Comparison of ENCODE assay signal across 1 cellular context in the genomic region with DNA sequence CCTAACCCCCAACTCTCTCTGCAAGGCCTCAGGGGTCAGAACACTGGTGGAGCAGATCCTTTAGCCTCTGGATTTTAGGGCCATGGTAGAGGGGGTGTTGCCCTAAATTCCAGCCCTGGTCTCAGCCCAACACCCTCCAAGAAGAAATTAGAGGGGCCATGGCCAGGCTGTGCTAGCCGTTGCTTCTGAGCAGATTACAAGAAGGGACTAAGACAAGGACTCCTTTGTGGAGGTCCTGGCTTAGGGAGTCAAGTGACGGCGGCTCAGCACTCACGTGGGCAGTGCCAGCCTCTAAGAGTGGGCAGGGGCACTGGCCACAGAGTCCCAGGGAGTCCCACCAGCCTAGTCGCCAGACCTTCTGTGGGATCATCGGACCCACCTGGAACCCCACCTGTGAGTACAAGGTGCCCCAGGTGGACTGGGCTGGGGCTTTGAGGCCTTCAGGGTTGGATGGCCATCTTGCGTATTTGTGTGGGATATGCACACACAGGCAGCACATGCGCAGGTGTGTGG.
TF ChIP-seq lines count a peak whose summit lies in the region.

A gene (plus strand): TSS at position 317 of the 513 bp plus-strand sequence. CDS start 1,456 bp downstream, outside the sequence.

TF ChIP-seq in HepG2, 621 proteins besides CTCF, POLR2A, EP300 and RAD21 (continued from another document):
- TF ChIP-seq, protein P1, sequence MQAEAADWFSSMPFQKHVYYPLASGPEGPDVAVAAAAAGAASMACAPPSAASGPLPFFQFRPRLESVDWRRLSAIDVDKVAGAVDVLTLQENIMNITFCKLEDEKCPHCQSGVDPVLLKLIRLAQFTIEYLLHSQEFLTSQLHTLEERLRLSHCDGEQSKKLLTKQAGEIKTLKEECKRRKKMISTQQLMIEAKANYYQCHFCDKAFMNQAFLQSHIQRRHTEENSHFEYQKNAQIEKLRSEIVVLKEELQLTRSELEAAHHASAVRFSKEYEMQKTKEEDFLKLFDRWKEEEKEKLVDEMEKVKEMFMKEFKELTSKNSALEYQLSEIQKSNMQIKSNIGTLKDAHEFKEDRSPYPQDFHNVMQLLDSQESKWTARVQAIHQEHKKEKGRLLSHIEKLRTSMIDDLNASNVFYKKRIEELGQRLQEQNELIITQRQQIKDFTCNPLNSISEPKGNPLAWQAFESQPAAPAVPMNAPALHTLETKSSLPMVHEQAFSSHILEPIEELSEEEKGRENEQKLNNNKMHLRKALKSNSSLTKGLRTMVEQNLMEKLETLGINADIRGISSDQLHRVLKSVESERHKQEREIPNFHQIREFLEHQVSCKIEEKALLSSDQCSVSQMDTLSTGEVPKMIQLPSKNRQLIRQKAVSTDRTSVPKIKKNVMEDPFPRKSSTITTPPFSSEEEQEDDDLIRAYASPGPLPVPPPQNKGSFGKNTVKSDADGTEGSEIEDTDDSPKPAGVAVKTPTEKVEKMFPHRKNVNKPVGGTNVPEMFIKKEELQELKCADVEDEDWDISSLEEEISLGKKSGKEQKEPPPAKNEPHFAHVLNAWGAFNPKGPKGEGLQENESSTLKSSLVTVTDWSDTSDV (CRISPR knock-in tag; IDR thresholded peaks at IDR 0.05), result no peak
- 0 out of 2 replicates have a peak, but pooled peaks have one; percentile 2 for TF ChIP-seq THAP11 (CRISPR knock-in tag; IDR thresholded peaks at IDR 0.05)
- TF ChIP-seq ZC3H4 (CRISPR knock-in tag; IDR thresholded peaks at IDR 0.05; ENCODE audit: borderline replicate concordance), result peak; percentile 62; the same call in 1 of the 2 replicates
- TF ChIP-seq, protein P2, sequence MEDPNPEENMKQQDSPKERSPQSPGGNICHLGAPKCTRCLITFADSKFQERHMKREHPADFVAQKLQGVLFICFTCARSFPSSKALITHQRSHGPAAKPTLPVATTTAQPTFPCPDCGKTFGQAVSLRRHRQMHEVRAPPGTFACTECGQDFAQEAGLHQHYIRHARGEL (CRISPR knock-in tag; IDR thresholded peaks at IDR 0.05), result no peak
- TF ChIP-seq HNRNPL (IDR thresholded peaks at IDR 0.05; ENCODE audit: low read depth, low read length), result peak; percentile 74; the same call in 1 of the 2 replicates
- TF ChIP-seq, protein P3, sequence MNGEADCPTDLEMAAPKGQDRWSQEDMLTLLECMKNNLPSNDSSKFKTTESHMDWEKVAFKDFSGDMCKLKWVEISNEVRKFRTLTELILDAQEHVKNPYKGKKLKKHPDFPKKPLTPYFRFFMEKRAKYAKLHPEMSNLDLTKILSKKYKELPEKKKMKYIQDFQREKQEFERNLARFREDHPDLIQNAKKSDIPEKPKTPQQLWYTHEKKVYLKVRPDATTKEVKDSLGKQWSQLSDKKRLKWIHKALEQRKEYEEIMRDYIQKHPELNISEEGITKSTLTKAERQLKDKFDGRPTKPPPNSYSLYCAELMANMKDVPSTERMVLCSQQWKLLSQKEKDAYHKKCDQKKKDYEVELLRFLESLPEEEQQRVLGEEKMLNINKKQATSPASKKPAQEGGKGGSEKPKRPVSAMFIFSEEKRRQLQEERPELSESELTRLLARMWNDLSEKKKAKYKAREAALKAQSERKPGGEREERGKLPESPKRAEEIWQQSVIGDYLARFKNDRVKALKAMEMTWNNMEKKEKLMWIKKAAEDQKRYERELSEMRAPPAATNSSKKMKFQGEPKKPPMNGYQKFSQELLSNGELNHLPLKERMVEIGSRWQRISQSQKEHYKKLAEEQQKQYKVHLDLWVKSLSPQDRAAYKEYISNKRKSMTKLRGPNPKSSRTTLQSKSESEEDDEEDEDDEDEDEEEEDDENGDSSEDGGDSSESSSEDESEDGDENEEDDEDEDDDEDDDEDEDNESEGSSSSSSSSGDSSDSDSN (CRISPR knock-in tag; IDR thresholded peaks at IDR 0.05), result peak; percentile 32; the same call in 1 of the 2 replicates
- TF ChIP-seq ZNF225 (CRISPR knock-in tag; IDR thresholded peaks at IDR 0.05), result peak; percentile 46; the same call in 1 of the 2 replicates
